8 cellular contexts compared by ENCODE assay signal in genomic region chr2:240584486-240585031, GRCh38. TPM values are rescaled to one million over a fixed set of nuclear protein-coding genes. Genes with fewer than 3 reads are reported as not detected.
DNase-seq lines count a peak whose midpoint lies in the region; ATAC-seq lines count a peak whose summit lies in the region.

No MANE protein-coding gene starts in this region.

- peak; percentile 58 for ATAC-seq in HG02610 (IDR thresholded peaks at IDR 0.05; ENCODE audit: unreplicated experiment)
- ATAC-seq in activated T-helper 17 cell treated with anti-CD3 and anti-CD28 coated beads, Interleukin-2, amount 50 U/mL, for 72 hours (replicated peaks) = peak; percentile 3

- peaks cover 12% of the 10 kb centered on the region for H3K4me1 ChIP-seq in mesendoderm (ENCODE audit: control insufficient read depth, low read depth, low read length)
- peaks cover 32% of the 10 kb centered on the region for H3K4me1 ChIP-seq in effector memory CD4-positive, alpha-beta T cell (ENCODE audit: control insufficient read depth, insufficient read depth, low read length, poor library complexity, severe bottlenecking)

- H3K27me3 ChIP-seq in mesendoderm (ENCODE audit: insufficient read depth, low read length, poor library complexity) = no peaks in the 10 kb centered on the region
- H3K27me3 ChIP-seq in effector memory CD4-positive, alpha-beta T cell (replicated peaks; ENCODE audit: control insufficient read depth, insufficient read depth, low read length, poor library complexity, severe bottlenecking) = no peaks in the 10 kb centered on the region

- H3K36me3 ChIP-seq in mesendoderm (ENCODE audit: control insufficient read depth, insufficient read depth, low read length) = no peaks in the 10 kb centered on the region
- H3K36me3 ChIP-seq in effector memory CD4-positive, alpha-beta T cell (ENCODE audit: control insufficient read depth, insufficient read depth, low read length) = peaks cover under 1% of the 10 kb centered on the region

- H3K36me3 Mint-ChIP-seq in activated naive CD4-positive, alpha-beta T cell treated with anti-CD3 and anti-CD28 coated beads, Interleukin-2, amount 10 ng/mL, durations not matched to agents 7 days and 5 days = peaks cover 28% of the 10 kb centered on the region
- H3K36me3 Mint-ChIP-seq in activated T-helper 17 cell treated with anti-CD3 and anti-CD28 coated beads, Interleukin-2, amount 50 U/mL, for 72 hours (ENCODE audit: low read depth) = peaks cover 6% of the 10 kb centered on the region

- no peak overlapping the region for H2BK15ac ChIP-seq in mesendoderm (replicated peaks; ENCODE audit: low read depth)

- H3K23ac ChIP-seq in mesendoderm (ENCODE audit: low read length) = no peak overlapping the region

- no peak overlapping the region for H3K4ac ChIP-seq in mesendoderm (ENCODE audit: low read depth, low read length)

- peak overlapping the region; percentile 66 for H3K4me3 Mint-ChIP-seq in activated naive CD4-positive, alpha-beta T cell treated with anti-CD3 and anti-CD28 coated beads, Interleukin-2, amount 10 ng/mL, durations not matched to agents 7 days and 5 days
- peak overlapping the region; percentile 92 for H3K4me3 Mint-ChIP-seq in activated T-helper 17 cell treated with anti-CD3 and anti-CD28 coated beads, Interleukin-2, amount 50 U/mL, for 72 hours

- H3K27ac ChIP-seq in mesendoderm (ENCODE audit: low read depth, low read length) = no peak overlapping the region
- no peak overlapping the region for H3K27ac ChIP-seq in effector memory CD4-positive, alpha-beta T cell (ENCODE audit: insufficient read depth, low read length, poor library complexity, severe bottlenecking)

- H4K5ac ChIP-seq in mesendoderm (ENCODE audit: low read length) = no peak overlapping the region

- H3K9ac ChIP-seq in mesendoderm (ENCODE audit: low read length) = no peak overlapping the region

- H3K4me2 ChIP-seq in mesendoderm (ENCODE audit: low read length) = no peak overlapping the region

- H3K56ac ChIP-seq in mesendoderm (ENCODE audit: low read length) = no peak overlapping the region

- H3K27ac Mint-ChIP-seq in activated naive CD4-positive, alpha-beta T cell treated with anti-CD3 and anti-CD28 coated beads, Interleukin-2, amount 10 ng/mL, durations not matched to agents 7 days and 5 days = no peak overlapping the region
- H3K27ac Mint-ChIP-seq in activated T-helper 17 cell treated with anti-CD3 and anti-CD28 coated beads, Interleukin-2, amount 50 U/mL, for 72 hours = peak overlapping the region; percentile 37

- H3K18ac ChIP-seq in mesendoderm (ENCODE audit: low read length) = no peak overlapping the region

- H3K9me3 Mint-ChIP-seq in activated naive CD4-positive, alpha-beta T cell treated with anti-CD3 and anti-CD28 coated beads, Interleukin-2, amount 10 ng/mL, durations not matched to agents 7 days and 5 days = peaks cover 2% of the 10 kb centered on the region
- no peaks in the 10 kb centered on the region for H3K9me3 Mint-ChIP-seq in activated T-helper 17 cell treated with anti-CD3 and anti-CD28 coated beads, Interleukin-2, amount 50 U/mL, for 72 hours

- H3K4me3 ChIP-seq in mesendoderm (ENCODE audit: low read length) = no peak overlapping the region
- no peak overlapping the region for H3K4me3 ChIP-seq in effector memory CD4-positive, alpha-beta T cell (ENCODE audit: insufficient read depth, low read depth, low read length, poor library complexity, severe bottlenecking)

- no peaks in the 10 kb centered on the region for H3K9me3 ChIP-seq in effector memory CD4-positive, alpha-beta T cell (ENCODE audit: control insufficient read depth, low read length)

- H3K79me1 ChIP-seq in mesendoderm (ENCODE audit: low read length) = peaks cover 31% of the 10 kb centered on the region

- peaks cover 27% of the 10 kb centered on the region for H3K79me2 ChIP-seq in mesendoderm (ENCODE audit: control insufficient read depth, insufficient read depth, low read length)

- H3K4me1 Mint-ChIP-seq in activated naive CD4-positive, alpha-beta T cell treated with anti-CD3 and anti-CD28 coated beads, Interleukin-2, amount 10 ng/mL, durations not matched to agents 7 days and 5 days = peaks cover 57% of the 10 kb centered on the region
- H3K4me1 Mint-ChIP-seq in activated T-helper 17 cell treated with anti-CD3 and anti-CD28 coated beads, Interleukin-2, amount 50 U/mL, for 72 hours = peaks cover 34% of the 10 kb centered on the region

- CTCF ChIA-PET in activated naive CD4-positive, alpha-beta T cell treated with anti-CD3 and anti-CD28 coated beads, Interleukin-2, amount 10 ng/mL, durations not matched to agents 7 days and 5 days (lab: Charles Lee) = interaction anchor here (11.3 kb wide), 1 partner anchor 21 kb away, joined by 100 read pairs; the partner anchor contains the start of gene DUSP28

- H3K27me3 Mint-ChIP-seq in activated naive CD4-positive, alpha-beta T cell treated with anti-CD3 and anti-CD28 coated beads, Interleukin-2, amount 10 ng/mL, durations not matched to agents 7 days and 5 days = no peaks in the 10 kb centered on the region
- H3K27me3 Mint-ChIP-seq in activated T-helper 17 cell treated with anti-CD3 and anti-CD28 coated beads, Interleukin-2, amount 50 U/mL, for 72 hours = no peaks in the 10 kb centered on the region

- H4K8ac ChIP-seq in mesendoderm (ENCODE audit: low read depth, low read length) = no peak overlapping the region

- no peak overlapping the region for H2BK5ac ChIP-seq in mesendoderm (ENCODE audit: low read length)

- no peak overlapping the region for H2AK5ac ChIP-seq in mesendoderm (ENCODE audit: low read length)

- WGBS in mesendoderm (ENCODE audit: extremely low coverage, insufficient coverage, low lambda C conversion rate) = no CpG with 5 or more reads among the region's 4 CpGs

- no peak overlapping the region for H2BK120ac ChIP-seq in mesendoderm (ENCODE audit: low read depth, low read length)

- no peak for DNase-seq in activated naive CD4-positive, alpha-beta T cell treated with anti-CD3 and anti-CD28 coated beads, Interleukin-2, amount 10 ng/mL, durations not matched to agents 7 days and 5 days
- DNase-seq in activated naive CD4-positive, alpha-beta T cell treated with Interleukin-2 at 50 U/mL for 16 hours = no peak
- DNase-seq in NCI-H1048 (lab: John Stamatoyannopoulos, UW) (peak; percentile 11), mesendoderm (peak; percentile 78), NCI-H1417 (lab: John Stamatoyannopoulos, UW) (no peak)
- no peak for DNase-seq in effector memory CD4-positive, alpha-beta T cell

RNA-seq across cellular contexts. Expression of gene CAPN10, which starts 2.0 kb away (rescaled TPM):
- total RNA-seq in activated T-helper 17 cell treated with anti-CD3 and anti-CD28 coated beads, Interleukin-2, amount 50 U/mL, for 72 hours = 10 to 100 TPM; 28.6 to 42.3 TPM
- polyA plus RNA-seq in mesendoderm (2013, experiment 1 of 2) = 11.8 TPM
- 11.6 TPM for polyA plus RNA-seq in mesendoderm (2013, experiment 2 of 2)

RNA-seq across cellular contexts. Expression of gene RNPEPL1, which starts 16.3 kb away (rescaled TPM):
- 10 to 100 TPM; 27.2 to 52.7 TPM for total RNA-seq in activated T-helper 17 cell treated with anti-CD3 and anti-CD28 coated beads, Interleukin-2, amount 50 U/mL, for 72 hours
- polyA plus RNA-seq in mesendoderm (2013, experiment 1 of 2) = 5.8 TPM
- 5.3 TPM for polyA plus RNA-seq in mesendoderm (2013, experiment 2 of 2)

RNA-seq across cellular contexts. Expression of gene DUSP28, which starts 24.4 kb away (rescaled TPM):
- 1 to 10 TPM; 3.6 to 8.3 TPM for total RNA-seq in activated T-helper 17 cell treated with anti-CD3 and anti-CD28 coated beads, Interleukin-2, amount 50 U/mL, for 72 hours
- polyA plus RNA-seq in mesendoderm (2013, experiment 1 of 2) = 1.6 TPM
- 1.6 TPM for polyA plus RNA-seq in mesendoderm (2013, experiment 2 of 2)

RNA-seq across cellular contexts. Expression of gene ANKMY1, which starts 26.8 kb away (rescaled TPM):
- 10 to 100 TPM; 14.5 to 28.8 TPM for total RNA-seq in activated T-helper 17 cell treated with anti-CD3 and anti-CD28 coated beads, Interleukin-2, amount 50 U/mL, for 72 hours
- polyA plus RNA-seq in mesendoderm (2013, experiment 1 of 2) = 2.1 TPM
- polyA plus RNA-seq in mesendoderm (2013, experiment 2 of 2) = 1.9 TPM

RNA-seq across cellular contexts. Expression of gene GPR35, which starts 40.7 kb away (rescaled TPM):
- 1 to 10 TPM; 2.0 to 4.4 TPM for total RNA-seq in activated T-helper 17 cell treated with anti-CD3 and anti-CD28 coated beads, Interleukin-2, amount 50 U/mL, for 72 hours
- 0.10 TPM for polyA plus RNA-seq in mesendoderm (2013, experiment 1 of 2)
- polyA plus RNA-seq in mesendoderm (2013, experiment 2 of 2) = 0.13 TPM

Comparison
In these comparisons a context has a peak if more than half of its experiments do, and no peak if none do; other contexts are left out.
1. DNase-seq: peak in NCI-H1048 (single experiment) and mesendoderm (single experiment); none in activated naive CD4-positive, alpha-beta T cell treated with anti-CD3 and anti-CD28 coated beads, Interleukin-2, amount 10 ng/mL, durations not matched to agents 7 days and 5 days (single experiment), activated naive CD4-positive, alpha-beta T cell treated with Interleukin-2 at 50 U/mL for 16 hours (single experiment), effector memory CD4-positive, alpha-beta T cell (0 of 3) and NCI-H1417 (0 of 3).